Comparison of ENCODE assay signal across 8 cellular contexts in the genomic region with DNA sequence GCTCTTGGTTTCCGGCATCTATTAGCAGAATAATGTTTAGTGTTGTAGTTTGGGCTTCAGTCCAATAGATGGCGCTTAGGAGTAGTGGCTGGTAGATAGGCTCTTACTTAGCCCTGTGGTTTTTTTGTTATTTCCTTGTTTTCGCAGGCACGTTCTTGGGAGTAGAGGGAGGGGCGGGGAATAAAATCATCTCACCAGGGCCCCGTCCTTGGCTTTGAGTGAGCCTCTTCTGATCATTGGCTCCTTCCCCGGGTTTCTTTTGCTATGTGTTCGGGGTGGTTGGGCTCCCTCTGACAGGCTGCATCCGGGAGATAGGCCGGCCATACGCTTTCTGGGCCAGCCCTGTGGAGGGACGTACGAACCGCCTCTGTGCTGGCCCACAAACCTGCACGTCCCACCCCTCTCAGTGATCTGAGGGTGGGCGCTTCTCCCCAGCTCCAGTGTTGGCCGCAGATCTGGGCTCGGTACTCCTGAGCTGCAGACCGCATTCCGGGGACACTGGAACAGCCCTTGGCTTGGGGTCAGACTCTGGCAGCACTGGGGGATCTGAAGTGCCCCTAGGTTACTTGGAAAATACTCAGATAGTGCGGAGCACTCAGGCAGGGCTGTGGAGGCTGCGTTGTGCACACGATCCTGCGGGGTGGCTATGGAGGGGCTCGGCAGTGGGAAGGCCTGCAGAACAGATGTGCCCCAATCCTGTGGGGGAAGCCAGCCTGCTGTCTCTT.
A peak's percentile ranks its signal among the peaks of the same experiment; 100 is the strongest.
DNase-seq lines count a peak whose midpoint lies in the region; ATAC-seq and TF ChIP-seq lines count a peak whose summit lies in the region.

No MANE protein-coding gene starts in this region.

- peak overlapping the region; percentile 28 for H3K4me3 ChIP-seq in AG10803 (ENCODE audit: low read length)
- no peak overlapping the region for H3K4me3 ChIP-seq in GM12865 (ENCODE audit: low read depth, low read length)
- H3K4me3 ChIP-seq in HCT116 (replicated peaks in 1 of 2; ENCODE audit: low read depth in 1 of 2, low read length in 2 of 2), result no peak overlapping the region
- no peak overlapping the region for H3K4me3 ChIP-seq in KMS-11 (IDR thresholded peaks at IDR 0.05; ENCODE audit: insufficient read depth, low read depth, low read length)
- H3K4me3 ChIP-seq in Peyer's patch, result no peak overlapping the region

- H3K9me3 ChIP-seq in HCT116 (ENCODE audit: control insufficient read depth in 1 of 2, insufficient read depth in 1 of 2, low read depth in 1 of 2, low read length in 2 of 2), result no peaks in the 10 kb centered on the region
- H3K9me3 ChIP-seq in Peyer's patch, result no peaks in the 10 kb centered on the region

- peak overlapping the region; percentile 30; the same call in 1 of the 2 replicates for H3K27ac ChIP-seq in HCT116 (ENCODE audit: low read depth, low read length)
- no peak overlapping the region for H3K27ac ChIP-seq in KMS-11
- no peak overlapping the region for H3K27ac ChIP-seq in Peyer's patch

- H3K4me1 ChIP-seq in HCT116 (ENCODE audit: control insufficient read depth in 1 of 2, insufficient read depth in 2 of 2, low read length in 2 of 2), result peaks cover 0 to 8% of the 10 kb centered on the region in 2 experiments; a peak in 2 of 4 replicates
- no peaks in the 10 kb centered on the region for H3K4me1 ChIP-seq in KMS-11 (ENCODE audit: low read depth, poor library complexity, severe bottlenecking)
- peaks cover 0 to 5% (median 0%) of the 10 kb centered on the region in 4 donors for H3K4me1 ChIP-seq in Peyer's patch

- BruUV-seq in HCT116 (replicated peaks; lab: Mats Ljungman, UMichigan), result no TSS peak

- peak; percentile 95 for DNase-seq in AG10803 (ENCODE audit: low read depth)
- peak; percentile 74 for DNase-seq in GM12865 (ENCODE audit: low read depth)
- DNase-seq in HCT116 (ENCODE audit: low read depth, low spot score), result peak; percentile 58
- DNase-seq in Peyer's patch, result peak in 1 of 3 donors; percentile 51
- peak; percentile 55 for DNase-seq in cerebellar cortex (ENCODE audit: low spot score)
- peak; percentile 42 for DNase-seq in left lobe of liver (ENCODE audit: low spot score)
- DNase-seq in NCI-H1048 (lab: John Stamatoyannopoulos, UW), result no peak

- RAD21 ChIA-PET in HCT116 (lab: Charles Lee; ENCODE audit: low non-redundant PET in 1 of 2, low total read pairs in 2 of 2, uncharacterized antibody in 2 of 2, unreplicated experiment in 2 of 2), result no interaction called here

- CTCF ChIA-PET in HCT116 (lab: Charles Lee), result no interaction called here

- H2AFZ ChIP-seq in HCT116 (ENCODE audit: low read depth, low read length, poor library complexity, severe bottlenecking), result peak overlapping the region; percentile 59
- H2AFZ ChIP-seq in KMS-11 (ENCODE audit: low read depth), result peak overlapping the region; percentile 30; the same call in 1 of the 2 replicates

- POLR2A ChIA-PET in HCT116 (lab: Charles Lee), result no interaction called here

- intact Hi-C loops in HCT116 (cut with micrococcal nuclease), result loop anchor here (2.0 kb wide), 1 partner anchor 275 kb away; no protein-coding TSS in a partner anchor

- no peaks in the 10 kb centered on the region for H3K36me3 ChIP-seq in HCT116 (ENCODE audit: control insufficient read depth in 1 of 2, insufficient read depth in 2 of 2, low read length in 2 of 2)
- no peaks in the 10 kb centered on the region for H3K36me3 ChIP-seq in KMS-11 (ENCODE audit: insufficient read depth)
- no peaks in the 10 kb centered on the region for H3K36me3 ChIP-seq in Peyer's patch

- H3K9ac ChIP-seq in HCT116 (ENCODE audit: low read length) (no peak overlapping the region), KMS-11 (no peak overlapping the region)

- H4K20me1 ChIP-seq in HCT116 (ENCODE audit: insufficient read depth), result no peaks in the 10 kb centered on the region
- no peaks in the 10 kb centered on the region for H4K20me1 ChIP-seq in KMS-11 (ENCODE audit: insufficient read depth)

- H3K4me2 ChIP-seq in HCT116 (ENCODE audit: low read length), result peak overlapping the region; percentile 41
- H3K4me2 ChIP-seq in KMS-11, result no peak overlapping the region; the same call in 1 of the 2 replicates

- H3K27me3 ChIP-seq in HCT116 (ENCODE audit: insufficient read depth, low read length) (no peaks in the 10 kb centered on the region), KMS-11 (ENCODE audit: insufficient read depth, low read depth) (no peaks in the 10 kb centered on the region), Peyer's patch (no peaks in the 10 kb centered on the region)

- H3K9me2 ChIP-seq in HCT116 (ENCODE audit: insufficient read depth), result no peaks in the 10 kb centered on the region

- TF ChIP-seq CTCF in AG10803 (conservative IDR thresholded peaks at IDR 0.05; ENCODE audit: low read length) (peak; percentile 95), GM12865 (IDR thresholded peaks at IDR 0.05; ENCODE audit: insufficient read depth, low read depth, low read length, missing control alignments) (peak; percentile 75), HCT116 (IDR thresholded peaks at IDR 0.05 in 2 of 3, conservative IDR thresholded peaks at IDR 0.05 in 1 of 3; ENCODE audit: borderline replicate concordance in 1 of 3, insufficient read depth in 1 of 3, low read depth in 2 of 3, low read length in 2 of 3) (peak; percentile 42 to 76 (median 75); a peak in 5 of 6 replicates), KMS-11 (conservative IDR thresholded peaks at IDR 0.05; ENCODE audit: low read depth, low read length) (peak; percentile 66; the same call in 1 of the 2 replicates), Peyer's patch (IDR thresholded peaks at IDR 0.05) (peak in 5 of 6 experiments; percentile 31 to 61 (median 51))

- TF ChIP-seq POLR2A in HCT116 (IDR thresholded peaks at IDR 0.05; ENCODE audit: borderline replicate concordance, extremely low read depth, insufficient read depth, insufficient read length), result no peak
- no peak for TF ChIP-seq POLR2A in Peyer's patch (IDR thresholded peaks at IDR 0.05)

- no peaks in the 10 kb centered on the region for H3K79me2 ChIP-seq in HCT116 (ENCODE audit: insufficient read depth, low read length)
- no peaks in the 10 kb centered on the region for H3K79me2 ChIP-seq in KMS-11 (ENCODE audit: insufficient read depth, low read depth)

- ATAC-seq in HCT116, result peak; percentile 96
- peak; percentile 87 for ATAC-seq in left lobe of liver

- peak; percentile 62 for TF ChIP-seq RAD21 in HCT116 (IDR thresholded peaks at IDR 0.05; ENCODE audit: low read depth)

TF ChIP-seq in HCT116, 20 proteins besides CTCF, POLR2A, EP300 and RAD21:
- TF ChIP-seq ELF1 (IDR thresholded peaks at IDR 0.05; ENCODE audit: borderline replicate concordance, low read depth) (no peak), JUND (IDR thresholded peaks at IDR 0.05) (no peak), CEBPB (IDR thresholded peaks at IDR 0.05; ENCODE audit: low read depth) (no peak), ZFX (IDR thresholded peaks at IDR 0.05) (peak; percentile 44), SIN3A (IDR thresholded peaks at IDR 0.05; ENCODE audit: low read depth) (no peak), CBX3 (IDR thresholded peaks at IDR 0.05; ENCODE audit: low read depth) (0 out of 2 replicates have a peak, but pooled peaks have one; percentile 22), TCF7L2 (IDR thresholded peaks at IDR 0.05; ENCODE audit: borderline replicate concordance, extremely low read depth, insufficient read depth, insufficient read length) (no peak), POLR2AphosphoS5 (IDR thresholded peaks at IDR 0.05; ENCODE audit: low read depth, low read length) (no peak), EGR1 (IDR thresholded peaks at IDR 0.05; ENCODE audit: low read depth) (no peak), EZH2 (IDR thresholded peaks at IDR 0.05) (no peak)
- TF ChIP-seq, protein P1, sequence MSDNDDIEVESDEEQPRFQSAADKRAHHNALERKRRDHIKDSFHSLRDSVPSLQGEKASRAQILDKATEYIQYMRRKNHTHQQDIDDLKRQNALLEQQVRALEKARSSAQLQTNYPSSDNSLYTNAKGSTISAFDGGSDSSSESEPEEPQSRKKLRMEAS (IDR thresholded peaks at IDR 0.05), result no peak
